18 cellular contexts compared by ENCODE assay signal in the genomic region with DNA sequence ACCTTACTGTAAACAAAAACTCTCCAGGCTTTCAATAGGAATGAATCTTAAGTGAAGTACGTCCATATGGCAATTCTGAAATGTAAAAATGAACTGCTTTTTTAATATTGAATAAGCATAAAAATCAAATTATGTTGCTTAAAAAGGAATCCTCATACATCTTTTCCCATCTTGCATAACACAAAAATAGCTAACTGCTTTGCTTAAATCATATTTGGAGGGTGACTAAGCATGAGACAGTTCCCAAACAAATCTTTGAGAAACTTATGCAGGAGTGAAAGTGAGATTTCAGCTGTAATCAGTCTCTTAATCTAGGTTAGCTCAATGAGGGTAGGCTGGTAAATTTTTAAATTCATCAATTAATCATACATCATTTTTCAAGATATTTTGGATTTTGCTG.
DNase-seq lines count a peak whose midpoint lies in the region; ATAC-seq and TF ChIP-seq lines count a peak whose summit lies in the region.
"Had no signal": no experiment of that assay in that cellular context is flagged by ENCODE, and none has a peak within 500 bp of the region (broad histone marks: within the 10 kb centered on the region; RNA-seq: fewer than 3 reads in every experiment).

No MANE protein-coding gene starts in this region.

- no peak overlapping the region for H3K27ac Mint-ChIP-seq in natural killer cell treated with Interleukin-12 subunit alpha and Interleukin-12 subunit beta and Interleukin-15 and Interleukin-18, amount 100 ng/mL, for 72 hours
- H3K27ac Mint-ChIP-seq: activated T-helper 17 cell treated with anti-CD3 and anti-CD28 coated beads, Interleukin-2, amount 50 U/mL, for 72 hours; stimulated activated effector memory CD8-positive, alpha-beta T cell treated with anti-CD3 and anti-CD28 coated beads, Interleukin-12 subunit alpha, Interleukin-12 subunit beta, amount 100 ng/mL, for 72 hours had no signal

- H3K27ac ChIP-seq in GM23248 (peak overlapping the region; percentile 11), thoracic aorta (no peak overlapping the region)
- H3K27ac ChIP-seq: Peyer's patch had no signal

- ATAC-seq in thoracic aorta (ENCODE audit: insufficient number of reproducible peaks, low FRiP score, low read depth): no peak
- no peak for ATAC-seq in natural killer cell treated with Interleukin-12 subunit alpha and Interleukin-12 subunit beta and Interleukin-15 and Interleukin-18, amount 100 ng/mL, for 72 hours
- ATAC-seq: activated T-helper 17 cell treated with anti-CD3 and anti-CD28 coated beads, Interleukin-2, amount 50 U/mL, for 72 hours; stimulated activated effector memory CD8-positive, alpha-beta T cell treated with anti-CD3 and anti-CD28 coated beads, Interleukin-12 subunit alpha, Interleukin-12 subunit beta, amount 100 ng/mL, for 72 hours had no signal

- no peak overlapping the region for H3K4me3 Mint-ChIP-seq in natural killer cell treated with Interleukin-12 subunit alpha and Interleukin-12 subunit beta and Interleukin-15 and Interleukin-18, amount 100 ng/mL, for 72 hours
- H3K4me3 Mint-ChIP-seq: activated T-helper 17 cell treated with anti-CD3 and anti-CD28 coated beads, Interleukin-2, amount 50 U/mL, for 72 hours; stimulated activated effector memory CD8-positive, alpha-beta T cell treated with anti-CD3 and anti-CD28 coated beads, Interleukin-12 subunit alpha, Interleukin-12 subunit beta, amount 100 ng/mL, for 72 hours had no signal

- H3K9me2 ChIP-seq in GM23248 (ENCODE audit: insufficient read depth): no peaks in the 10 kb centered on the region

- no peaks in the 10 kb centered on the region for H4K20me1 ChIP-seq in GM23248 (ENCODE audit: insufficient read depth)

- H3K4me3 ChIP-seq in GM23248 (no peak overlapping the region), thoracic aorta (peak overlapping the region; percentile 47)
- H3K4me3 ChIP-seq: Peyer's patch had no signal

- no peak for TF ChIP-seq CTCF in thoracic aorta (IDR thresholded peaks at IDR 0.05)

- H3K4me2 ChIP-seq in GM23248 (ENCODE audit: unreplicated experiment): peak overlapping the region; percentile 39

- peaks cover 7% of the 10 kb centered on the region for H3K79me2 ChIP-seq in GM23248 (ENCODE audit: insufficient read depth)

- in situ Hi-C loops in GM23248 (cut with MboI): no loop called here

- DNase-seq in GM23248: peak; percentile 80
- DNase-seq in amniotic stem cell (lab: John Stamatoyannopoulos, UW): peak; percentile 18
- peak; percentile 33 for DNase-seq in glomerular visceral epithelial cell (ENCODE audit: extremely low spot score)
- no peak for DNase-seq in thoracic aorta (ENCODE audit: low spot score)
- DNase-seq in T1000 (lab: John Stamatoyannopoulos, UW): no peak
- DNase-seq in natural killer cell treated with Interleukin-12 subunit alpha and Interleukin-12 subunit beta and Interleukin-15 and Interleukin-18, amount 100 ng/mL, for 72 hours (ENCODE audit: low spot score): no peak
- no peak for DNase-seq in epidermal melanocyte (ENCODE audit: insufficient read length, low spot score)
- DNase-seq: anterior cingulate cortex; effector CD4-positive, alpha-beta T cell; glutamatergic neuron; GOT3; Kasumi-1; NCI-H187 treated with DMSO at 0.1 percent for 48 hours; NCI-H69; Peyer's patch; stimulated activated CD4-positive, alpha-beta T cell treated with anti-CD3 and anti-CD28 coated beads, Interleukin-4, amount 100 ng/mL, for 4 hours had no signal

- H3K9me3 Mint-ChIP-seq in natural killer cell treated with Interleukin-12 subunit alpha and Interleukin-12 subunit beta and Interleukin-15 and Interleukin-18, amount 100 ng/mL, for 72 hours: no peaks in the 10 kb centered on the region
- H3K9me3 Mint-ChIP-seq: activated T-helper 17 cell treated with anti-CD3 and anti-CD28 coated beads, Interleukin-2, amount 50 U/mL, for 72 hours; stimulated activated effector memory CD8-positive, alpha-beta T cell treated with anti-CD3 and anti-CD28 coated beads, Interleukin-12 subunit alpha, Interleukin-12 subunit beta, amount 100 ng/mL, for 72 hours had no signal

- no peak overlapping the region for H2AFZ ChIP-seq in GM23248

- no peak overlapping the region for H3K9ac ChIP-seq in GM23248

- no peaks in the 10 kb centered on the region for H3K9me3 ChIP-seq in GM23248 (ENCODE audit: low read depth)
- no peaks in the 10 kb centered on the region for H3K9me3 ChIP-seq in thoracic aorta
- H3K9me3 ChIP-seq: Peyer's patch had no signal

- peaks cover 16% of the 10 kb centered on the region for H3K4me1 ChIP-seq in GM23248 (ENCODE audit: insufficient read depth)
- H3K4me1 ChIP-seq in thoracic aorta (ENCODE audit: control insufficient read depth in 1 of 2, low read depth in 2 of 2): peaks cover 4 to 14% of the 10 kb centered on the region in 2 donors
- H3K4me1 ChIP-seq: Peyer's patch had no signal

- no peaks in the 10 kb centered on the region for H3K27me3 ChIP-seq in GM23248 (replicated peaks; ENCODE audit: insufficient read depth)
- no peaks in the 10 kb centered on the region for H3K27me3 ChIP-seq in thoracic aorta (replicated peaks; ENCODE audit: insufficient read depth)
- H3K27me3 ChIP-seq: Peyer's patch had no signal

- H3K36me3 ChIP-seq in GM23248 (ENCODE audit: low read depth) (no peaks in the 10 kb centered on the region), thoracic aorta (no peaks in the 10 kb centered on the region)
- H3K36me3 ChIP-seq: Peyer's patch had no signal

- 58 to 66% methylated on average over 1 of the region's 1 CpG for WGBS in GM23248 (ENCODE audit: low coverage in 1 of 2, low lambda C conversion rate in 2 of 2, missing lambda C conversion rate in 2 of 2), 2 experiments

- 0 out of 2 replicates have a peak, but pooled peaks cover 5% of the 10 kb centered on the region for H3F3A ChIP-seq in GM23248 (ENCODE audit: insufficient read depth)

- H3K36me3 Mint-ChIP-seq in natural killer cell treated with Interleukin-12 subunit alpha and Interleukin-12 subunit beta and Interleukin-15 and Interleukin-18, amount 100 ng/mL, for 72 hours: no peaks in the 10 kb centered on the region
- H3K36me3 Mint-ChIP-seq: stimulated activated effector memory CD8-positive, alpha-beta T cell treated with anti-CD3 and anti-CD28 coated beads, Interleukin-12 subunit alpha, Interleukin-12 subunit beta, amount 100 ng/mL, for 72 hours had no signal

- H3K4me1 Mint-ChIP-seq in natural killer cell treated with Interleukin-12 subunit alpha and Interleukin-12 subunit beta and Interleukin-15 and Interleukin-18, amount 100 ng/mL, for 72 hours (ENCODE audit: low read depth in 2 of 2): peaks cover 0 to under 1% of the 10 kb centered on the region in 2 donors
- H3K4me1 Mint-ChIP-seq: activated T-helper 17 cell treated with anti-CD3 and anti-CD28 coated beads, Interleukin-2, amount 50 U/mL, for 72 hours; stimulated activated effector memory CD8-positive, alpha-beta T cell treated with anti-CD3 and anti-CD28 coated beads, Interleukin-12 subunit alpha, Interleukin-12 subunit beta, amount 100 ng/mL, for 72 hours had no signal

- H3K27me3 Mint-ChIP-seq in natural killer cell treated with Interleukin-12 subunit alpha and Interleukin-12 subunit beta and Interleukin-15 and Interleukin-18, amount 100 ng/mL, for 72 hours: no peaks in the 10 kb centered on the region
- H3K27me3 Mint-ChIP-seq: activated T-helper 17 cell treated with anti-CD3 and anti-CD28 coated beads, Interleukin-2, amount 50 U/mL, for 72 hours had no signal

Comparison
In these comparisons a context has a peak if more than half of its experiments do, and no peak if none do; other contexts are left out.
1. DNase-seq: peak in GM23248 (single experiment), amniotic stem cell (single experiment) and glomerular visceral epithelial cell (single experiment); none in thoracic aorta (single experiment), T1000 (single experiment), natural killer cell treated with Interleukin-12 subunit alpha and Interleukin-12 subunit beta and Interleukin-15 and Interleukin-18, amount 100 ng/mL, for 72 hours (single experiment) and epidermal melanocyte (single experiment).